In the genomic region with DNA sequence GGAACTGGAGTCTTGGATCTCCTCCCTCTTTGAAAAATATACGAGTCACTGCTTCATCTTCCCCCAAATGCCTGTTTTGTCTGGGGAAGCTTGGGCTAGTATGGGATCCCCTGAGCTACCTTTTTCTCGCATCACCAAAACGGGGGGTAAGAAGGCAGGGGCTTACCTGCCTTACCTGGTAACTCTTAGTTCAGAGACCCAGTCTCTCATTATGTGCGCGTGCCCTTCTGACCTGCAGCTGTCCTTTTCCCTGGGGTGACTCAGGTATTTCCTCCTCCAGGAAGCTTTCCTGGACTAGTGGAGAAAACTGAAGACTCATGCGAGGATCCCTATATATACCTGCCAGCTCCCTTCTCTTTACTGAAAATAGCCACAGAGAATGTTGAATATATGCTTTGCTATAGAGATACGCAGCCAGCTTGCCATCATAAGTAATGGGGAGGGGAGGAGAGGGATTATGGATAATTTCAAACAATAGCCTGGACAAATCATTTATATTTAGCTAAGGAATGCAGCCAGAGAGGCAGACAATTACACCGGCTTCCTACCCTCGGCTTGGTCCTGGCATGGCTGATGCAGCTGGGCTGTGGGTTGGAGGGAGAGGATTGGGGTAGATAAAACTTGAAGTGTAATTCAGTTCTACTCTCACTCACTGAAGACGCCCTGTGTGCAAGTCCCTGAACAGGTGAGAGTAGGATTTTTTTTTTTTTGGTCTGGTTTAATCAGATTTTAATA, we compare ENCODE assay signal across 1 cellular context.
TF ChIP-seq lines count a peak whose summit lies in the region.

No MANE protein-coding gene starts in this region.

TF ChIP-seq in HepG2, 621 proteins besides CTCF, POLR2A, EP300 and RAD21 (continued from another document):
- TF ChIP-seq, protein P1, sequence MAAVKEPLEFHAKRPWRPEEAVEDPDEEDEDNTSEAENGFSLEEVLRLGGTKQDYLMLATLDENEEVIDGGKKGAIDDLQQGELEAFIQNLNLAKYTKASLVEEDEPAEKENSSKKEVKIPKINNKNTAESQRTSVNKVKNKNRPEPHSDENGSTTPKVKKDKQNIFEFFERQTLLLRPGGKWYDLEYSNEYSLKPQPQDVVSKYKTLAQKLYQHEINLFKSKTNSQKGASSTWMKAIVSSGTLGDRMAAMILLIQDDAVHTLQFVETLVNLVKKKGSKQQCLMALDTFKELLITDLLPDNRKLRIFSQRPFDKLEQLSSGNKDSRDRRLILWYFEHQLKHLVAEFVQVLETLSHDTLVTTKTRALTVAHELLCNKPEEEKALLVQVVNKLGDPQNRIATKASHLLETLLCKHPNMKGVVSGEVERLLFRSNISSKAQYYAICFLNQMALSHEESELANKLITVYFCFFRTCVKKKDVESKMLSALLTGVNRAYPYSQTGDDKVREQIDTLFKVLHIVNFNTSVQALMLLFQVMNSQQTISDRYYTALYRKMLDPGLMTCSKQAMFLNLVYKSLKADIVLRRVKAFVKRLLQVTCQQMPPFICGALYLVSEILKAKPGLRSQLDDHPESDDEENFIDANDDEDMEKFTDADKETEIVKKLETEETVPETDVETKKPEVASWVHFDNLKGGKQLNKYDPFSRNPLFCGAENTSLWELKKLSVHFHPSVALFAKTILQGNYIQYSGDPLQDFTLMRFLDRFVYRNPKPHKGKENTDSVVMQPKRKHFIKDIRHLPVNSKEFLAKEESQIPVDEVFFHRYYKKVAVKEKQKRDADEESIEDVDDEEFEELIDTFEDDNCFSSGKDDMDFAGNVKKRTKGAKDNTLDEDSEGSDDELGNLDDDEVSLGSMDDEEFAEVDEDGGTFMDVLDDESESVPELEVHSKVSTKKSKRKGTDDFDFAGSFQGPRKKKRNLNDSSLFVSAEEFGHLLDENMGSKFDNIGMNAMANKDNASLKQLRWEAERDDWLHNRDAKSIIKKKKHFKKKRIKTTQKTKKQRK (IDR thresholded peaks at IDR 0.05; ENCODE audit: low read length): no peak
- TF ChIP-seq HOXA9 (CRISPR knock-in tag; IDR thresholded peaks at IDR 0.05; ENCODE audit: borderline replicate concordance) (no peak), ZNF232 (CRISPR knock-in tag; IDR thresholded peaks at IDR 0.05; ENCODE audit: borderline replicate concordance) (0 out of 2 replicates have a peak, but pooled peaks have one; percentile 40), PRPF4 (IDR thresholded peaks at IDR 0.05; ENCODE audit: low read depth, low read length, poor library complexity, severe bottlenecking) (no peak), MTF2 (CRISPR knock-in tag; IDR thresholded peaks at IDR 0.05; ENCODE audit: borderline replicate concordance) (no peak), ZFP36 (IDR thresholded peaks at IDR 0.05; ENCODE audit: borderline replicate concordance, low read depth, low read length, partially characterized antibody) (peak; percentile 96), ZNF605 (CRISPR knock-in tag; IDR thresholded peaks at IDR 0.05) (0 out of 2 replicates have a peak, but pooled peaks have one; percentile 27), NR2F1 (CRISPR knock-in tag; IDR thresholded peaks at IDR 0.05) (peak in 1 of 2 experiments; percentile 42; a peak in 1 of 4 replicates), ZEB1 (IDR thresholded peaks at IDR 0.05; ENCODE audit: insufficient replicate concordance, low read depth) (no peak), NR2F6 (IDR thresholded peaks at IDR 0.05) (peak; percentile 23), NR2F6 (CRISPR knock-in tag; IDR thresholded peaks at IDR 0.05) (no peak), ZNF737 (CRISPR knock-in tag; IDR thresholded peaks at IDR 0.05; ENCODE audit: borderline replicate concordance) (no peak), ZNF775 (CRISPR knock-in tag; IDR thresholded peaks at IDR 0.05; ENCODE audit: borderline replicate concordance) (no peak), ADNP (CRISPR knock-in tag; IDR thresholded peaks at IDR 0.05) (0 out of 2 replicates have a peak, but pooled peaks have one; percentile 32), ZMYM3 (CRISPR knock-in tag; IDR thresholded peaks at IDR 0.05) (peak; percentile 65), ZFP82 (CRISPR knock-in tag; IDR thresholded peaks at IDR 0.05; ENCODE audit: borderline replicate concordance) (no peak), CBX5 (CRISPR knock-in tag; IDR thresholded peaks at IDR 0.05; ENCODE audit: borderline replicate concordance) (no peak), SMARCE1 (IDR thresholded peaks at IDR 0.05; ENCODE audit: borderline replicate concordance) (no peak), MAFF (IDR thresholded peaks at IDR 0.05; ENCODE audit: low read depth, low read length) (peak; percentile 2; the same call in 1 of the 2 replicates)
- TF ChIP-seq, protein P2, sequence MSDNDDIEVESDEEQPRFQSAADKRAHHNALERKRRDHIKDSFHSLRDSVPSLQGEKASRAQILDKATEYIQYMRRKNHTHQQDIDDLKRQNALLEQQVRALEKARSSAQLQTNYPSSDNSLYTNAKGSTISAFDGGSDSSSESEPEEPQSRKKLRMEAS (IDR thresholded peaks at IDR 0.05): 0 out of 2 replicates have a peak, but pooled peaks have one; percentile 17
- TF ChIP-seq, protein P3, sequence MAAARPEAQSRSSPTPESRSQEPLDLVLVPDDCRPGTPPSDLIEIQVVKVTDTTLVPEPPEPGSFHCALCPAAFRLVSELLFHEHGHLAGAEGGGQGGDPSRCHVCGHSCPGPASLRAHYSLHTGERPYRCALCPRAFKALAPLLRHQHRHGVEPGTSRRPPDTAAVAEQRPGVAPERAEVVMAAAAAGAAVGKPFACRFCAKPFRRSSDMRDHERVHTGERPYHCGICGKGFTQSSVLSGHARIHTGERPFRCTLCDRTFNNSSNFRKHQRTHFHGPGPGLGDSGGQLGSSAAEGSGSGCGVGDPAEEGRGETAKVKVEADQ (CRISPR knock-in tag; IDR thresholded peaks at IDR 0.05; ENCODE audit: borderline replicate concordance): no peak
